In the genomic region with DNA sequence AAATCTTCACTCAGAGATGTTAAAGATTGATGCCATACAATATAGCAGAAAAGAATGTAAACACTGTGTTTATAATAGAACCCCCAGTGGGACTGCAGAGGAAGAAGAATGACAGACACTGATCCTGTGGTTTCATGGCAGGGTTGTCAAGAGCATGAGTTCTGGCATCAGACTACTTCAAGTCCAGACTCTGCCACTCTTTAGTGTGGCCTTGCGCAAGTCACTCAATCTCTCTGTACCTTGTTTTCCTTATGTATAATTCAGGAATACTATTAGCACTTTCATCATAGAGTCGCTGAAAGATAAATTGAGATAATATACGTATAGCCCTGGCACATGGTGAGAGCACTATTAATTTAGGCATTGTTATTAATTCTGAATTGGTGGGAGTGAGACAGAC, we compare ENCODE assay signal across 24 cellular contexts.
"Had no signal": no experiment of that assay in that cellular context is flagged by ENCODE, and none has a peak within 500 bp of the region (broad histone marks: within the 10 kb centered on the region; RNA-seq: fewer than 3 reads in every experiment).

No MANE protein-coding gene starts in this region.

- H3K4me3 Mint-ChIP-seq: effector memory CD8-positive, alpha-beta T cell; natural killer cell treated with Interleukin-12 subunit alpha and Interleukin-12 subunit beta and Interleukin-15 and Interleukin-18, amount 100 ng/mL, for 72 hours; stimulated activated effector memory CD8-positive, alpha-beta T cell treated with anti-CD3 and anti-CD28 coated beads, Interleukin-12 subunit alpha, Interleukin-12 subunit beta, amount 100 ng/mL, for 72 hours had no signal

- H3K36me3 ChIP-seq: esophagus squamous epithelium, lower lobe of right lung, ovary, sigmoid colon, stomach, thyroid gland, vagina had no signal

- H3K9me3 Mint-ChIP-seq: effector memory CD8-positive, alpha-beta T cell; naive B cell; natural killer cell treated with Interleukin-12 subunit alpha and Interleukin-12 subunit beta and Interleukin-15 and Interleukin-18, amount 100 ng/mL, for 72 hours; stimulated activated effector memory CD8-positive, alpha-beta T cell treated with anti-CD3 and anti-CD28 coated beads, Interleukin-12 subunit alpha, Interleukin-12 subunit beta, amount 100 ng/mL, for 72 hours had no signal

- H3K9me3 ChIP-seq: esophagus squamous epithelium, lower lobe of right lung, mucosa of descending colon, ovary, psoas muscle, sigmoid colon, stomach, thyroid gland, vagina had no signal

- H3K27ac ChIP-seq: esophagus squamous epithelium, lower lobe of right lung, ovary, psoas muscle, sigmoid colon, stomach, thyroid gland, vagina had no signal

- H3K4me1 ChIP-seq: esophagus squamous epithelium, lower lobe of right lung had no signal

- ATAC-seq: effector memory CD8-positive, alpha-beta T cell; left ventricle myocardium superior; lower lobe of right lung; mucosa of descending colon; natural killer cell treated with Interleukin-12 subunit alpha and Interleukin-12 subunit beta and Interleukin-15 and Interleukin-18, amount 100 ng/mL, for 72 hours; psoas muscle; right cardiac atrium; stimulated activated effector memory CD8-positive, alpha-beta T cell treated with anti-CD3 and anti-CD28 coated beads, Interleukin-12 subunit alpha, Interleukin-12 subunit beta, amount 100 ng/mL, for 72 hours had no signal

- DNase-seq: cortex of kidney; effector memory CD8-positive, alpha-beta T cell; erythroblast; esophagus squamous epithelium; foreskin melanocyte; left ventricle myocardium superior; lower lobe of right lung; mucosa of descending colon; naive B cell; nucleus accumbens; ovary; posterior cingulate gyrus; psoas muscle; right cardiac atrium; sigmoid colon; stimulated activated CD4-positive, alpha-beta T cell treated with anti-CD3 and anti-CD28 coated beads, Interleukin-2, amount 100 ng/mL, for 24 hours; stimulated activated CD4-positive, alpha-beta T cell treated with anti-CD3 and anti-CD28 coated beads, Interleukin-4, amount 100 ng/mL, for 24 hours; stimulated activated naive CD4-positive, alpha-beta T cell treated with Interleukin-2 at 50 U/mL for 16 hours; stomach; thyroid gland; trophoblast cell had no signal

- H3K4me1 Mint-ChIP-seq: naive B cell; stimulated activated effector memory CD8-positive, alpha-beta T cell treated with anti-CD3 and anti-CD28 coated beads, Interleukin-12 subunit alpha, Interleukin-12 subunit beta, amount 100 ng/mL, for 72 hours had no signal

- H3K4me3 ChIP-seq: esophagus squamous epithelium, lower lobe of right lung, mucosa of descending colon, ovary, psoas muscle, sigmoid colon, stomach, thyroid gland, vagina had no signal

- H3K27me3 ChIP-seq: ovary, sigmoid colon, thyroid gland, vagina had no signal

- H3K27ac Mint-ChIP-seq: effector memory CD8-positive, alpha-beta T cell; natural killer cell treated with Interleukin-12 subunit alpha and Interleukin-12 subunit beta and Interleukin-15 and Interleukin-18, amount 100 ng/mL, for 72 hours; stimulated activated effector memory CD8-positive, alpha-beta T cell treated with anti-CD3 and anti-CD28 coated beads, Interleukin-12 subunit alpha, Interleukin-12 subunit beta, amount 100 ng/mL, for 72 hours had no signal

- H3K36me3 Mint-ChIP-seq: naive B cell; natural killer cell treated with Interleukin-12 subunit alpha and Interleukin-12 subunit beta and Interleukin-15 and Interleukin-18, amount 100 ng/mL, for 72 hours; stimulated activated effector memory CD8-positive, alpha-beta T cell treated with anti-CD3 and anti-CD28 coated beads, Interleukin-12 subunit alpha, Interleukin-12 subunit beta, amount 100 ng/mL, for 72 hours had no signal
